20 cellular contexts compared by ENCODE assay signal in the genomic region with DNA sequence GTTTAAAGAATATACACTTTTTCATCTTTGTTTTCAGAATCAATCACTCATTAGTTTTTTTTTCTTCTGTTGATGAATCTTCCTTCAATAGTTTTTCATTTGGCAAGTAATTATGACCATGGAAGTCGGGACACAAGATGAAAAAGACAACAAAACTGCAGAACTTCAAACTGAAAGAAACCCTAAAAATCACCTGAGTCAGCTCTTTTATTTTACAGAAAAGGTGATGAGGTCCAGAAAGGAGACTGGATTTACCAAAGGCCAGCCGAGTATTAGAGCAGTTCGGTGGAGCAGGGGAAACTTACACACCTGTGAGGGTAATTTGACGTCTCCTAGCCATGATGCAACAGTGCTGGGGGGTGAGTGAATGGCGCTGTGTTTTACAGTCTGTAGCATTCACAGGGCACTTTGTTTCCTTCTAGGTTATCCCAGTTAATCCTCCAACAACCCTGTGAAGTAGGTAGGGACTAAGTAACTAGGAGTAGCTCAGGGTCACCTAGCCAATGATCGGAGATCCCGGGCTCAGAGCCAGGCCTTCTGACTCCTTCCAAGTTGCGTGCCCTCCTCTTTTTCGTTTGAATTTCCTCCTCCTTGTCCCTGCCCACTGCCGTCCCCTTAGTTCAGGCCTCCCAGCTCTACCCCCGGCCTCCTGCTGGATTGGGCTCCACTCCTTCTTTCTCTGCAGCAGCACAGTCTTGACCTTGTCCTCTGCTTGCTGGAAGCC. TPM values are rescaled to one million over a fixed set of nuclear protein-coding genes. Genes with fewer than 3 reads are reported as not detected.
DNase-seq lines count a peak whose midpoint lies in the region; ATAC-seq, FAIRE-seq and TF ChIP-seq lines count a peak whose summit lies in the region.
"Had no signal": no experiment of that assay in that cellular context is flagged by ENCODE, and none has a peak within 500 bp of the region (broad histone marks: within the 10 kb centered on the region; RNA-seq: fewer than 3 reads in every experiment).

No MANE protein-coding gene starts in this region.

- no peaks in the 10 kb centered on the region for H3K4me1 ChIP-seq in HepG2 (ENCODE audit: insufficient read depth, low read length)
- H3K4me1 ChIP-seq in right lobe of liver, result no peaks in the 10 kb centered on the region
- peaks cover 2% of the 10 kb centered on the region for H3K4me1 ChIP-seq in right cardiac atrium (ENCODE audit: control insufficient read depth, insufficient read depth, low read length)
- H3K4me1 ChIP-seq in thyroid gland, result peaks cover 5 to 11% of the 10 kb centered on the region in 2 donors

- FAIRE-seq in HepG2 (lab: Jason Lieb, UNC), result no peak
- FAIRE-seq: GM12891, H54 had no signal

- WGBS in HepG2 (ENCODE audit: low lambda C conversion rate), result 25% methylated on average over 11 of the region's 11 CpGs
- 71% methylated on average over 10 of the region's 11 CpGs for WGBS in right lobe of liver (ENCODE audit: insufficient coverage, low coverage, low lambda C conversion rate, missing lambda C conversion rate)
- 65% methylated on average over 11 of the region's 11 CpGs for WGBS in right cardiac atrium
- WGBS in thyroid gland, 2 donors, result 69 to 79% methylated on average over 11 of the region's 11 CpGs

- H3K4me2 ChIP-seq in HepG2 (ENCODE audit: low read depth, low read length), result no peak overlapping the region
- H3K4me2 ChIP-seq: BLaER1 treated with 17β-estradiol and CSF1 and Interleukin-3, amounts not matched to agents 10 nM and 100 nM had no signal

- no peak overlapping the region for H3K4me3 Mint-ChIP-seq in endothelial cell (ENCODE audit: unreplicated experiment)
- H3K4me3 Mint-ChIP-seq in activated naive CD8-positive, alpha-beta T cell treated with anti-CD3 and anti-CD28 coated beads, Interleukin-2, amount 50 U/mL, for 24 hours, result no peak overlapping the region
- H3K4me3 Mint-ChIP-seq: CD8-positive, alpha-beta memory T cell had no signal

- no TSS peak for BruUV-seq in HepG2 (replicated peaks; lab: Mats Ljungman, UMichigan)

- CTCF ChIA-PET in HepG2 (lab: Yijun Ruan, JAX; ENCODE audit: low intra/inter-chr PET ratio, low total read pairs), result no interaction called here

- H3K27me3 Mint-ChIP-seq in endothelial cell (ENCODE audit: unreplicated experiment), result no peaks in the 10 kb centered on the region
- peaks cover 24% of the 10 kb centered on the region for H3K27me3 Mint-ChIP-seq in activated naive CD8-positive, alpha-beta T cell treated with anti-CD3 and anti-CD28 coated beads, Interleukin-2, amount 50 U/mL, for 24 hours

- peaks cover 4% of the 10 kb centered on the region for H3K36me3 Mint-ChIP-seq in endothelial cell (ENCODE audit: low read depth, unreplicated experiment)
- no peaks in the 10 kb centered on the region for H3K36me3 Mint-ChIP-seq in activated naive CD8-positive, alpha-beta T cell treated with anti-CD3 and anti-CD28 coated beads, Interleukin-2, amount 50 U/mL, for 24 hours (ENCODE audit: low read depth)

- in situ Hi-C loops in HepG2 (cut with HindIII; ENCODE audit: extremely low pct_ligation_motif_present, low pct_unique_long_range_greater_than_20kb), result no loop called here

- intact Hi-C loops in HepG2 (cut with micrococcal nuclease; ENCODE audit: unreplicated experiment), result no loop called here
- intact Hi-C loops in right lobe of liver (cut with DNase I), result no loop called here
- intact Hi-C loops in right cardiac atrium (cut with DNase I), result no loop called here
- intact Hi-C loops in thyroid gland (cut with DNase I), result no loop called here

- H2AFZ ChIP-seq in HepG2 (ENCODE audit: low read length), result no peak overlapping the region

- TF ChIP-seq POLR2A in HepG2 (IDR thresholded peaks at IDR 0.05; ENCODE audit: insufficient read depth in 1 of 2, low read depth in 2 of 2, low read length in 2 of 2) (no peak), right lobe of liver (IDR thresholded peaks at IDR 0.05) (no peak), thyroid gland (IDR thresholded peaks at IDR 0.05) (no peak)

- no peaks in the 10 kb centered on the region for H3K79me2 ChIP-seq in HepG2 (ENCODE audit: insufficient read depth, low read length)

- DNase-seq in HepG2 (ENCODE audit: low spot score), result no peak
- DNase-seq in right lobe of liver, result no peak
- DNase-seq in endothelial cell (ENCODE audit: low spot score), result no peak
- peak in 1 of 3 donors; percentile 35 for DNase-seq in right cardiac atrium
- peak; percentile 8 to 13 for DNase-seq in thyroid gland
- DNase-seq in stimulated activated CD8-positive, alpha-beta memory T cell treated with anti-CD3 and anti-CD28 coated beads, Interleukin-4, amount 100 ng/mL, for 48 hours, result no peak
- DNase-seq in activated naive CD8-positive, alpha-beta T cell treated with anti-CD3 and anti-CD28 coated beads, Interleukin-2, amount 50 U/mL, for 24 hours, result no peak
- DNase-seq: 8988T; CD8-positive, alpha-beta memory T cell; DND-41; GDM1; NCI-H187; NCI-H446; PC-3 had no signal

- H3K27me3 ChIP-seq in HepG2 (ENCODE audit: control insufficient read depth in 1 of 2, insufficient read depth in 2 of 2, low read length in 2 of 2), result peaks cover 4 to 7% of the 10 kb centered on the region in 2 experiments; a peak in 2 of 5 replicates
- H3K27me3 ChIP-seq in right lobe of liver, result no peaks in the 10 kb centered on the region
- no peaks in the 10 kb centered on the region for H3K27me3 ChIP-seq in right cardiac atrium (ENCODE audit: control insufficient read depth, insufficient read depth)
- no peaks in the 10 kb centered on the region for H3K27me3 ChIP-seq in thyroid gland
- H3K27me3 ChIP-seq: BLaER1 treated with 17β-estradiol and CSF1 and Interleukin-3, amounts not matched to agents 10 nM and 100 nM had no signal

- peaks cover 3% of the 10 kb centered on the region for H3K9me3 Mint-ChIP-seq in endothelial cell (ENCODE audit: unreplicated experiment)
- H3K9me3 Mint-ChIP-seq in activated naive CD8-positive, alpha-beta T cell treated with anti-CD3 and anti-CD28 coated beads, Interleukin-2, amount 50 U/mL, for 24 hours, result no peaks in the 10 kb centered on the region
- H3K9me3 Mint-ChIP-seq: CD8-positive, alpha-beta memory T cell had no signal

- ATAC-seq in HepG2 (no peak), right lobe of liver (no peak), right cardiac atrium (peak; percentile 10 to 36), GM19455 (IDR thresholded peaks at IDR 0.05; ENCODE audit: unreplicated experiment) (no peak)
- ATAC-seq in activated naive CD8-positive, alpha-beta T cell treated with anti-CD3 and anti-CD28 coated beads, Interleukin-2, amount 50 U/mL, for 24 hours, result no peak
- ATAC-seq: PC-3 had no signal

- H4K20me1 ChIP-seq in HepG2 (ENCODE audit: insufficient read depth, low read length), result no peaks in the 10 kb centered on the region
- H4K20me1 ChIP-seq: BLaER1 treated with 17β-estradiol and CSF1 and Interleukin-3, amounts not matched to agents 10 nM and 100 nM had no signal

- POLR2A ChIA-PET in HepG2 (lab: Yijun Ruan, JAX), result no interaction called here

- H3K9ac ChIP-seq in HepG2 (ENCODE audit: insufficient read depth, low read depth, low read length), result no peak overlapping the region
- H3K9ac ChIP-seq: BLaER1 treated with 17β-estradiol and CSF1 and Interleukin-3, amounts not matched to agents 10 nM and 100 nM had no signal

- TF ChIP-seq CTCF in HepG2 (CRISPR knock-in tag; IDR thresholded peaks at IDR 0.05) (no peak), right lobe of liver (IDR thresholded peaks at IDR 0.05) (no peak), endothelial cell (IDR thresholded peaks at IDR 0.05; ENCODE audit: unreplicated experiment) (no peak), thyroid gland (IDR thresholded peaks at IDR 0.05) (no peak)

- H3K4me3 ChIP-seq in HepG2 (replicated peaks in 1 of 3; ENCODE audit: insufficient read depth in 1 of 3, low read depth in 2 of 3, low read length in 3 of 3) (no peak overlapping the region), right lobe of liver (no peak overlapping the region), right cardiac atrium (ENCODE audit: low read length) (no peak overlapping the region), thyroid gland (replicated peaks in 1 of 3) (no peak overlapping the region)
- H3K4me3 ChIP-seq: BLaER1 treated with 17β-estradiol and CSF1 and Interleukin-3, amounts not matched to agents 10 nM and 100 nM had no signal

- peak overlapping the region; percentile 6 for H3K27ac Mint-ChIP-seq in endothelial cell (ENCODE audit: unreplicated experiment)
- H3K27ac Mint-ChIP-seq in activated naive CD8-positive, alpha-beta T cell treated with anti-CD3 and anti-CD28 coated beads, Interleukin-2, amount 50 U/mL, for 24 hours, result no peak overlapping the region
- H3K27ac Mint-ChIP-seq: CD8-positive, alpha-beta memory T cell; IgD-negative memory B cell had no signal

- H3K4me1 Mint-ChIP-seq in endothelial cell (ENCODE audit: unreplicated experiment), result peaks cover 13% of the 10 kb centered on the region
- H3K4me1 Mint-ChIP-seq in activated naive CD8-positive, alpha-beta T cell treated with anti-CD3 and anti-CD28 coated beads, Interleukin-2, amount 50 U/mL, for 24 hours, result peaks cover 9% of the 10 kb centered on the region

- TF ChIP-seq EP300 in HepG2 (IDR thresholded peaks at IDR 0.05; ENCODE audit: low read depth in 2 of 2, low read length in 2 of 2) (no peak), HepG2 (CRISPR knock-in tag; IDR thresholded peaks at IDR 0.05; ENCODE audit: borderline replicate concordance) (no peak)

- no peaks in the 10 kb centered on the region for H3K9me3 ChIP-seq in HepG2 (ENCODE audit: low read length)
- no peaks in the 10 kb centered on the region for H3K9me3 ChIP-seq in right lobe of liver
- no peaks in the 10 kb centered on the region for H3K9me3 ChIP-seq in right cardiac atrium (ENCODE audit: control insufficient read depth, low read length)
- no peaks in the 10 kb centered on the region for H3K9me3 ChIP-seq in thyroid gland
- H3K9me3 ChIP-seq: BLaER1 treated with 17β-estradiol and CSF1 and Interleukin-3, amounts not matched to agents 10 nM and 100 nM had no signal

- H3K27ac ChIP-seq in HepG2 (ENCODE audit: extremely low read length, insufficient read depth, low read length) (no peak overlapping the region), right lobe of liver (no peak overlapping the region), right cardiac atrium (ENCODE audit: low read length) (peak overlapping the region; percentile 78), thyroid gland (no peak overlapping the region)
- H3K27ac ChIP-seq: BLaER1 treated with 17β-estradiol and CSF1 and Interleukin-3, amounts not matched to agents 10 nM and 100 nM had no signal

- no peak for TF ChIP-seq RAD21 in HepG2 (CRISPR knock-in tag; IDR thresholded peaks at IDR 0.05)

- H3K36me3 ChIP-seq in HepG2 (replicated peaks in 1 of 2; ENCODE audit: control insufficient read depth in 1 of 2, insufficient read depth in 2 of 2, low read length in 2 of 2) (no peaks in the 10 kb centered on the region), right lobe of liver (no peaks in the 10 kb centered on the region), thyroid gland (no peaks in the 10 kb centered on the region)
- H3K36me3 ChIP-seq: BLaER1 treated with 17β-estradiol and CSF1 and Interleukin-3, amounts not matched to agents 10 nM and 100 nM had no signal

RNA-seq across cellular contexts. Expression of gene RBM20, which starts 14.0 kb away (rescaled TPM):
- total RNA-seq in HepG2 (2016; rRNA removed; fragmentation: Illumina TruSeq; extraction: Trizol), result 0.02 TPM in 1 of 2 replicates, not detected in the other
- not detected in 2 replicates for total RNA-seq in HepG2 (2016; cell fraction: cytosol; rRNA removed; fragmentation: Illumina TruSeq; extraction: Trizol; ENCODE audit: low read depth)
- total RNA-seq in HepG2 (2016; cell fraction: insoluble cytoplasmic fraction; rRNA removed; fragmentation: Illumina TruSeq; extraction: Trizol), result 0.03 and 0.06 TPM in 2 replicates
- not detected in 2 replicates for total RNA-seq in HepG2 (2016; cell fraction: membrane; rRNA removed; fragmentation: Illumina TruSeq; extraction: Trizol)
- total RNA-seq in HepG2 (2016; cell fraction: nucleus; rRNA removed; fragmentation: Illumina TruSeq; extraction: Trizol), result 0.13 TPM in 1 of 2 replicates, not detected in the other
- polyA plus RNA-seq in HepG2 (2011; rRNA removed), result 0.16 and 0.22 TPM in 2 replicates
- 0.04 TPM in 2 replicates for polyA plus RNA-seq in HepG2 (2011; cell fraction: cytosol; rRNA removed)
- 0.32 and 0.40 TPM in 2 replicates for polyA plus RNA-seq in HepG2 (2011; cell fraction: nucleus; rRNA removed)
- 0.09 TPM in 2 replicates for polyA plus RNA-seq in HepG2 (2012)
- polyA plus RNA-seq in HepG2 (2016; cell fraction: cytosol; fragmentation: Illumina TruSeq; extraction: Trizol; ENCODE audit: low read depth), result not detected in 2 replicates
- polyA plus RNA-seq in HepG2 (2016; cell fraction: insoluble cytoplasmic fraction; fragmentation: Illumina TruSeq; extraction: Trizol; ENCODE audit: low read depth), result not detected in 2 replicates
- 0.02 and 0.16 TPM in 2 replicates for polyA plus RNA-seq in HepG2 (2016; cell fraction: membrane; fragmentation: Illumina TruSeq; extraction: Trizol; ENCODE audit: low read depth)
- 0.17 and 0.34 TPM in 2 replicates for polyA plus RNA-seq in HepG2 (2016; cell fraction: nucleus; fragmentation: Illumina TruSeq; extraction: Trizol; ENCODE audit: insufficient read depth, low read depth)
- polyA minus RNA-seq in HepG2 (2011; rRNA and poly(A)+ RNA removed; ENCODE audit: low replicate concordance), result not detected in 2 replicates
- polyA minus RNA-seq in HepG2 (2011; cell fraction: cytosol; rRNA and poly(A)+ RNA removed), result not detected in 2 replicates
- polyA minus RNA-seq in HepG2 (2011; cell fraction: nucleus; rRNA and poly(A)+ RNA removed), result 0.12 and 0.13 TPM in 2 replicates
- under 1 TPM; 0.04 to 0.29 (median 0.06) TPM for total RNA-seq in right lobe of liver
- 1.0 TPM for total RNA-seq in endothelial cell (ENCODE audit: unreplicated experiment)
- total RNA-seq in right cardiac atrium, result 10 to 100 TPM; 51.5 to 92.0 (median 74.2) TPM
- polyA plus RNA-seq in right cardiac atrium, result 34.3 TPM
- total RNA-seq in thyroid gland, result 1 to 10 TPM in 3 of 4 donors, under 1 TPM in 1; 0.54 to 4.3 (median 1.5) TPM
- total RNA-seq: HT-29 had no signal
- polyA plus RNA-seq: CD8-positive, alpha-beta memory T cell; IgD-negative memory B cell had no signal

Comparison
In these comparisons a context has a peak if more than half of its experiments do, and no peak if none do; other contexts are left out.
1. ATAC-seq: peak in right cardiac atrium (2 of 2); none in HepG2 (single experiment), right lobe of liver (0 of 4), GM19455 (single experiment) and activated naive CD8-positive, alpha-beta T cell treated with anti-CD3 and anti-CD28 coated beads, Interleukin-2, amount 50 U/mL, for 24 hours (single experiment).
2. DNase-seq: peak in thyroid gland (2 of 2); none in HepG2 (single experiment), right lobe of liver (0 of 3), endothelial cell (single experiment), stimulated activated CD8-positive, alpha-beta memory T cell treated with anti-CD3 and anti-CD28 coated beads, Interleukin-4, amount 100 ng/mL, for 48 hours (single experiment) and activated naive CD8-positive, alpha-beta T cell treated with anti-CD3 and anti-CD28 coated beads, Interleukin-2, amount 50 U/mL, for 24 hours (single experiment).
3. RNA of gene RBM20, which starts 14.0 kb away (total RNA-seq): 51.5 to 92.0 TPM in right cardiac atrium; 0.54 to 4.3 TPM in thyroid gland, 1.0 TPM in endothelial cell (single experiment), 0.04 to 0.29 TPM in right lobe of liver and 0.02 to 0.13 TPM in HepG2; every median in the first group is over 4 times any median in the second.